1 cellular context compared by ENCODE assay signal in the genomic region with DNA sequence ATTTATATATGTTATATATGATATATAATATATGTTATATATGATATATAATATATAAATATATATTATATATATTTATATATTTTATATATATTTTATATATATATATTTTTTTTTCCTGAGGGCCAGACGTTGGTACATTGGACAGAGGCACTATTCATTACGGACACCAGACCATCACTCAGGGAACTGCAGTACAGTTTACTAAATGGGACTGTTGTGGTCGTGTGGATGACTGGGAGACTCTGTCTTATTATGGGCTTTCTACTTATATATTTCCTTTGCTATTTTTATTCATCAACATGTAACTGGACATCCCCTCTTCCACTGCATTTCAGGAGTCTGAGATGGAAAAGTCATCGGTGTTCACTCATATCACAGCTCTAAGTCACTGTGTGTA.
TF ChIP-seq lines count a peak whose summit lies in the region.

No MANE protein-coding gene starts in this region.

TF ChIP-seq in GM23338, 12 proteins besides CTCF, POLR2A, EP300 and RAD21 (continued from another document):
- TF ChIP-seq, protein P1, sequence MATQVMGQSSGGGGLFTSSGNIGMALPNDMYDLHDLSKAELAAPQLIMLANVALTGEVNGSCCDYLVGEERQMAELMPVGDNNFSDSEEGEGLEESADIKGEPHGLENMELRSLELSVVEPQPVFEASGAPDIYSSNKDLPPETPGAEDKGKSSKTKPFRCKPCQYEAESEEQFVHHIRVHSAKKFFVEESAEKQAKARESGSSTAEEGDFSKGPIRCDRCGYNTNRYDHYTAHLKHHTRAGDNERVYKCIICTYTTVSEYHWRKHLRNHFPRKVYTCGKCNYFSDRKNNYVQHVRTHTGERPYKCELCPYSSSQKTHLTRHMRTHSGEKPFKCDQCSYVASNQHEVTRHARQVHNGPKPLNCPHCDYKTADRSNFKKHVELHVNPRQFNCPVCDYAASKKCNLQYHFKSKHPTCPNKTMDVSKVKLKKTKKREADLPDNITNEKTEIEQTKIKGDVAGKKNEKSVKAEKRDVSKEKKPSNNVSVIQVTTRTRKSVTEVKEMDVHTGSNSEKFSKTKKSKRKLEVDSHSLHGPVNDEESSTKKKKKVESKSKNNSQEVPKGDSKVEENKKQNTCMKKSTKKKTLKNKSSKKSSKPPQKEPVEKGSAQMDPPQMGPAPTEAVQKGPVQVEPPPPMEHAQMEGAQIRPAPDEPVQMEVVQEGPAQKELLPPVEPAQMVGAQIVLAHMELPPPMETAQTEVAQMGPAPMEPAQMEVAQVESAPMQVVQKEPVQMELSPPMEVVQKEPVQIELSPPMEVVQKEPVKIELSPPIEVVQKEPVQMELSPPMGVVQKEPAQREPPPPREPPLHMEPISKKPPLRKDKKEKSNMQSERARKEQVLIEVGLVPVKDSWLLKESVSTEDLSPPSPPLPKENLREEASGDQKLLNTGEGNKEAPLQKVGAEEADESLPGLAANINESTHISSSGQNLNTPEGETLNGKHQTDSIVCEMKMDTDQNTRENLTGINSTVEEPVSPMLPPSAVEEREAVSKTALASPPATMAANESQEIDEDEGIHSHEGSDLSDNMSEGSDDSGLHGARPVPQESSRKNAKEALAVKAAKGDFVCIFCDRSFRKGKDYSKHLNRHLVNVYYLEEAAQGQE (IDR thresholded peaks at IDR 0.05; ENCODE audit: unreplicated experiment), result peak; percentile 36
- TF ChIP-seq NANOG (IDR thresholded peaks at IDR 0.05; ENCODE audit: borderline replicate concordance), result no peak
- no peak for TF ChIP-seq JUNB (IDR thresholded peaks at IDR 0.05; ENCODE audit: unreplicated experiment)
